In genomic region chr20:18276821-18277220, GRCh38 we compare ENCODE assay signal across 8 cellular contexts. TPM values are rescaled to one million over a fixed set of nuclear protein-coding genes. Genes with fewer than 3 reads are reported as not detected.
A peak's percentile ranks its signal among the peaks of the same experiment; 100 is the strongest.
DNase-seq lines count a peak whose midpoint lies in the region; ATAC-seq and TF ChIP-seq lines count a peak whose summit lies in the region.

No MANE protein-coding gene starts in this region.

- H3K27me3 ChIP-seq in SK-N-SH (ENCODE audit: insufficient read depth) (peaks cover 5% of the 10 kb centered on the region; the same call in 1 of the 2 replicates), left ventricle myocardium inferior (ENCODE audit: low read depth) (peaks cover 89% of the 10 kb centered on the region)

- no peaks in the 10 kb centered on the region for H3K36me3 ChIP-seq in SK-N-SH (replicated peaks in 1 of 2; ENCODE audit: control insufficient read depth in 1 of 2, insufficient read depth in 2 of 2, low read length in 1 of 2)
- H3K36me3 ChIP-seq in left ventricle myocardium inferior: no peaks in the 10 kb centered on the region

- TF ChIP-seq CTCF in AG10803 (conservative IDR thresholded peaks at IDR 0.05; ENCODE audit: low read length) (peak; percentile 95), SK-N-SH (IDR thresholded peaks at IDR 0.05) (peak; percentile 79), left ventricle myocardium inferior (IDR thresholded peaks at IDR 0.05; ENCODE audit: borderline replicate concordance) (peak; percentile 74)

- POLR2A ChIA-PET in SK-N-SH (lab: Yijun Ruan, JAX): interaction anchor here (0.9 kb wide), 1 partner anchor 12 kb away, joined by 3 read pairs; the partner anchor contains the start of gene ZNF133

- intact Hi-C loops in left ventricle myocardium inferior (cut with micrococcal nuclease): loop anchor here (10.0 kb wide), 1 partner anchor 142 kb away; the partner anchor contains the start of genes KAT14 and PET117

- H3K4me2 ChIP-seq in SK-N-SH: no peak overlapping the region

- H3K4me1 ChIP-seq in SK-N-SH (ENCODE audit: control insufficient read depth in 1 of 2, insufficient read depth in 2 of 2, low read depth in 1 of 2, low read length in 1 of 2): no peaks in the 10 kb centered on the region
- no peaks in the 10 kb centered on the region for H3K4me1 ChIP-seq in left ventricle myocardium inferior

- H3K27ac ChIP-seq in SK-N-SH (ENCODE audit: low read depth in 2 of 2, low read length in 1 of 2) (no peak overlapping the region), left ventricle myocardium inferior (replicated peaks) (no peak overlapping the region)

- no peak overlapping the region for H3K4me3 ChIP-seq in AG10803 (ENCODE audit: low read length)
- H3K4me3 ChIP-seq in SK-N-SH (ENCODE audit: low read depth in 2 of 2, low read length in 1 of 2): peak overlapping the region in 1 of 2 experiments; percentile 16; a peak in 1 of 4 replicates
- no peak overlapping the region for H3K4me3 ChIP-seq in left ventricle myocardium inferior

- no peak overlapping the region for H3K9ac ChIP-seq in SK-N-SH

- H3K27me3 Mint-ChIP-seq in activated naive CD8-positive, alpha-beta T cell treated with anti-CD3 and anti-CD28 coated beads, Interleukin-2, amount 50 U/mL, for 24 hours: peaks cover 51% of the 10 kb centered on the region

- H3F3A ChIP-seq in SK-N-SH (replicated peaks; ENCODE audit: insufficient read depth): no peaks in the 10 kb centered on the region

- DNase-seq in AG10803 (ENCODE audit: low read depth): peak; percentile 59
- DNase-seq in NAMALWA (ENCODE audit: low spot score): peak; percentile 68
- peak; percentile 60 for DNase-seq in SK-N-SH
- DNase-seq in activated naive CD8-positive, alpha-beta T cell treated with anti-CD3 and anti-CD28 coated beads, Interleukin-2, amount 50 U/mL, for 24 hours: peak; percentile 67
- peak; percentile 37 for DNase-seq in left ventricle myocardium inferior
- DNase-seq in retina: peak; percentile 80

- peaks cover 4% of the 10 kb centered on the region for H3K4me1 Mint-ChIP-seq in activated naive CD8-positive, alpha-beta T cell treated with anti-CD3 and anti-CD28 coated beads, Interleukin-2, amount 50 U/mL, for 24 hours

- ATAC-seq in GM19035 (IDR thresholded peaks at IDR 0.05; ENCODE audit: unreplicated experiment): peak; percentile 72
- ATAC-seq in activated naive CD8-positive, alpha-beta T cell treated with anti-CD3 and anti-CD28 coated beads, Interleukin-2, amount 50 U/mL, for 24 hours: peak; percentile 76
- ATAC-seq in HG03342 (IDR thresholded peaks at IDR 0.05; ENCODE audit: unreplicated experiment): no peak

- CTCF ChIA-PET in SK-N-SH (lab: Yijun Ruan, JAX): interaction anchor here (0.6 to 1.7 kb wide), 12 partner anchors 8 to 773 kb away, joined by 3 to 9 read pairs (median 4); partner anchors contain the start of gene ZNF133

- H3K4me3 Mint-ChIP-seq in activated naive CD8-positive, alpha-beta T cell treated with anti-CD3 and anti-CD28 coated beads, Interleukin-2, amount 50 U/mL, for 24 hours: no peak overlapping the region

- H3K27ac Mint-ChIP-seq in activated naive CD8-positive, alpha-beta T cell treated with anti-CD3 and anti-CD28 coated beads, Interleukin-2, amount 50 U/mL, for 24 hours: no peak overlapping the region

- H4K20me1 ChIP-seq in SK-N-SH (ENCODE audit: insufficient read depth): no peaks in the 10 kb centered on the region

- no peaks in the 10 kb centered on the region for H3K9me2 ChIP-seq in SK-N-SH

- no peak for TF ChIP-seq EP300 in SK-N-SH (IDR thresholded peaks at IDR 0.05; ENCODE audit: borderline replicate concordance in 1 of 2, low read depth in 1 of 2, low read length in 1 of 2)

- WGBS in SK-N-SH (ENCODE audit: low lambda C conversion rate): 22% methylated on average over 12 of the region's 12 CpGs

- no peaks in the 10 kb centered on the region for H3K9me3 Mint-ChIP-seq in activated naive CD8-positive, alpha-beta T cell treated with anti-CD3 and anti-CD28 coated beads, Interleukin-2, amount 50 U/mL, for 24 hours

- no peaks in the 10 kb centered on the region for H3K9me3 ChIP-seq in SK-N-SH
- no peaks in the 10 kb centered on the region for H3K9me3 ChIP-seq in left ventricle myocardium inferior (replicated peaks)

- H2AFZ ChIP-seq in SK-N-SH (ENCODE audit: low read depth): no peak overlapping the region

- no peaks in the 10 kb centered on the region for H3K79me2 ChIP-seq in SK-N-SH (ENCODE audit: insufficient read depth)

- no peaks in the 10 kb centered on the region for H3K36me3 Mint-ChIP-seq in activated naive CD8-positive, alpha-beta T cell treated with anti-CD3 and anti-CD28 coated beads, Interleukin-2, amount 50 U/mL, for 24 hours (ENCODE audit: low read depth)

- TF ChIP-seq RAD21 in SK-N-SH (IDR thresholded peaks at IDR 0.05; ENCODE audit: low read length): peak; percentile 80

TF ChIP-seq in SK-N-SH, 30 proteins besides CTCF, POLR2A, EP300 and RAD21:
- TF ChIP-seq RCOR1 (IDR thresholded peaks at IDR 0.05; ENCODE audit: low read length) (0 out of 2 replicates have a peak, but pooled peaks have one; percentile 14), TCF12 (IDR thresholded peaks at IDR 0.05) (no peak), MXI1 (IDR thresholded peaks at IDR 0.05; ENCODE audit: low read depth, low read length) (no peak), ZBTB33 (IDR thresholded peaks at IDR 0.05; ENCODE audit: borderline replicate concordance, low read depth) (no peak), EZH2phosphoT487 (IDR thresholded peaks at IDR 0.05; ENCODE audit: borderline replicate concordance, low read depth) (no peak), ELF1 (IDR thresholded peaks at IDR 0.05) (no peak), POLR2AphosphoS5 (IDR thresholded peaks at IDR 0.05; ENCODE audit: low read depth, low read length) (no peak), CHD2 (IDR thresholded peaks at IDR 0.05; ENCODE audit: low read length, partially characterized antibody) (no peak), SMC3 (IDR thresholded peaks at IDR 0.05; ENCODE audit: low read depth, low read length) (peak; percentile 72), FOXJ3 (CRISPR knock-in tag; IDR thresholded peaks at IDR 0.05) (no peak)

RNA-seq across cellular contexts. Expression of gene ZNF133, which starts 11.5 kb away (rescaled TPM):
- 15.5 and 20.6 TPM in 2 replicates for polyA plus RNA-seq in SK-N-SH (2012; rRNA removed)
- 7.8 and 12.1 TPM in 2 replicates for polyA plus RNA-seq in SK-N-SH (2012; cell fraction: cytosol; rRNA removed)
- polyA plus RNA-seq in SK-N-SH (2012; cell fraction: nucleus; rRNA removed): 77.1 and 79.8 TPM in 2 replicates
- 7.4 TPM for total RNA-seq in left ventricle myocardium inferior
